1 cellular context compared by ENCODE assay signal in genomic region chr1:31376374-31377134, GRCh38.
TF ChIP-seq lines count a peak whose summit lies in the region.

No MANE protein-coding gene starts in this region.

TF ChIP-seq in IMR-90, 13 proteins besides CTCF, POLR2A, EP300 and RAD21 (continued from another document):
- no peak for TF ChIP-seq ELK1 (IDR thresholded peaks at IDR 0.05; ENCODE audit: borderline replicate concordance, low read depth, low read length)
- no peak for TF ChIP-seq NFE2L2 (IDR thresholded peaks at IDR 0.05; ENCODE audit: low read depth, low read length)
- TF ChIP-seq RFX5 (IDR thresholded peaks at IDR 0.05; ENCODE audit: low read depth, low read length) = no peak
- TF ChIP-seq CEBPB (IDR thresholded peaks at IDR 0.05; ENCODE audit: low read depth, low read length) = no peak
- TF ChIP-seq USF2 (IDR thresholded peaks at IDR 0.05; ENCODE audit: low read depth, low read length) = 0 out of 2 replicates have a peak, but pooled peaks have one; percentile 15
- TF ChIP-seq MXI1 (IDR thresholded peaks at IDR 0.05; ENCODE audit: borderline replicate concordance, low read depth, low read length) = no peak
- no peak; the same call in 1 of the 2 replicates for TF ChIP-seq BHLHE40 (IDR thresholded peaks at IDR 0.05; ENCODE audit: low read depth, low read length)
